In the genomic region with DNA sequence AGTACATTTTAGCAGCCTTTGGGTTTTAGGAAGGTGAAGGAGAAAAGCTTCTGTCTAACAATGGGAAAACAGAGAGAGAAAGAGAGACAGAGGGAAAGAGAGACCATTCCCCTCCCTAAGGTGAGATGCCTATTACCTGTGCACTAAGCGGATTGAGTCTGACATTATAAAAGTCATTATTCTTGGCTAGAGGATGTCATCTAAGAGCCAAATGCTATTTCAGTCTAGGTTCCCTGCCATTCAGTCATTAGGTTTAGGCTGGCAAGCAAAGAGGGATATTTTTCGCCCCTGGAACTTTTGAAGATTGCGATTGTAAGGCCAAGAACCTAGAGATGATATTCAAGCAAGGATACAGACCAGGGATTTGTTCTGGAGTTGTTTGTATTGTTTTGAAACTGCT, we compare ENCODE assay signal across 25 cellular contexts. TPM values are rescaled to one million over a fixed set of nuclear protein-coding genes. Genes with fewer than 3 reads are reported as not detected.
"Had no signal": no experiment of that assay in that cellular context is flagged by ENCODE, and none has a peak within 500 bp of the region (broad histone marks: within the 10 kb centered on the region; RNA-seq: fewer than 3 reads in every experiment).

No MANE protein-coding gene starts in this region.

- H3K27me3 ChIP-seq: adrenal gland, gastroesophageal sphincter, neural progenitor cell, right lobe of liver, thyroid gland, upper lobe of left lung, vagina had no signal

- H2AFZ ChIP-seq: neural progenitor cell had no signal

- H3K9ac ChIP-seq: neural progenitor cell had no signal

- H3K4me3 ChIP-seq: adrenal gland, gastroesophageal sphincter, lung, neural progenitor cell, right lobe of liver, thyroid gland, upper lobe of left lung, vagina had no signal

- ATAC-seq: gastroesophageal sphincter; natural killer cell; stimulated activated effector memory CD8-positive, alpha-beta T cell treated with anti-CD3 and anti-CD28 coated beads, Interleukin-12 subunit alpha, Interleukin-12 subunit beta, amount 100 ng/mL, for 72 hours had no signal

- H3K27ac ChIP-seq: adrenal gland, epithelial cell of prostate, gastroesophageal sphincter, neural progenitor cell, right lobe of liver, thyroid gland, upper lobe of left lung, vagina had no signal

- H3K4me2 ChIP-seq: neural progenitor cell had no signal

- H3K9me3 ChIP-seq: adrenal gland, gastroesophageal sphincter, right lobe of liver, thyroid gland, upper lobe of left lung, vagina had no signal

- H3K36me3 ChIP-seq: adrenal gland, gastroesophageal sphincter, neural progenitor cell, right lobe of liver, thyroid gland, upper lobe of left lung, vagina had no signal

- DNase-seq: activated CD4-positive, CD25-positive, alpha-beta regulatory T cell; activated CD8-positive, alpha-beta memory T cell treated with anti-CD3 and anti-CD28 coated beads, Interleukin-2, amount 50 U/mL, for 4 hours; activated effector memory CD4-positive, alpha-beta T cell treated with anti-CD3 and anti-CD28 coated beads, Interleukin-2, amount 50 U/mL, for 16 hours; activated naive CD8-positive, alpha-beta T cell treated with anti-CD3 and anti-CD28 coated beads for 36 hours; activated T-cell treated with anti-CD3 and anti-CD28 coated beads, Interleukin-2, amount 50 U/mL, for 1 hour; effector CD8-positive, alpha-beta T cell; immature natural killer cell; natural killer cell; occipital lobe; right lobe of liver had no signal

- H3K4me1 ChIP-seq: adrenal gland, thyroid gland, upper lobe of left lung, vagina had no signal

RNA-seq across cellular contexts. Expression of a gene that starts 7.2 kb away (rescaled TPM):
- total RNA-seq: activated CD8-positive, alpha-beta memory T cell treated with anti-CD3 and anti-CD28 coated beads for 36 hours; activated naive CD4-positive, alpha-beta T cell treated with anti-CD3 and anti-CD28 coated beads for 36 hours; activated naive CD8-positive, alpha-beta T cell treated with anti-CD3 and anti-CD28 coated beads for 36 hours; activated T-helper 1 cell treated with anti-CD3 and anti-CD28 coated beads, Interleukin-12 subunit alpha, Interleukin-12 subunit beta, Interleukin-2, Interleukin-4 antibody, amounts not matched to agents 30 ng/mL and 10 ng/mL and 1 ng/mL, durations not matched to agents 14 hours and 24 hours and 36 hours; kidney epithelial cell; mononuclear cell; natural killer cell had no signal
- polyA plus RNA-seq: adrenal gland, immature natural killer cell, lung, small intestine had no signal
